In the genomic region with DNA sequence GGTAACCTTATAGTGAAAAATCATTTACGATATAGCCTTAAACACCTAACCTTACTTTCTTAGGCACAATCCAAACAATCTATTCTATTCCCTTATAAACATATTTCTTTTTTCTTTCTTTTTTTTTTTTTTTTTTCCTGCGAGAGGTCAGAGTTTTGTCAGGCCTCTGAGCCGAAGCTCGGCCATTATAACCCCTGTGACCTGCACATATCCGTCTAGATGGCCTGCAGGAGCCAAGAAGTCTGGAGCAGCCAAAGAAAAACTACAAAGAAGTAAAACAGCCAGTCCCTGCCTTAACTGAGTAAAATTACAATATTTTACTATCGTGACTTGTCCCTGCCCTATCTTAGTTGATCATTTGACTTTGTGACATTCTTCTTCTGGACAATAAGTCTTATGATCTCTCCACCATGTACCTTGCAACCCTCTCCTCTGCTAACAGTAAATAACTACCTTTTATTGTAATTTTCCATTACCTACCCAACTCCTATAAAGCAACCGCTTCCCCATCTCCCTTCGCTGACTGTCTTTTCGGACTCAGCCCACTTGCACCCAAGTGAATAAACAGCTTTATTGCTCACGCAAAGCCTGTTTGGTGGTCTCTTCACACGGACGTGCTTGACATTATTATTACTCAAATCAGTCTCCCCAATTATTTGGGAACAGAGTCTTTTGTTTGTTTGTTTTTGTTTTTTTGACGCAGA, we compare ENCODE assay signal across 1 cellular context.
TF ChIP-seq lines count a peak whose summit lies in the region.

No MANE protein-coding gene starts in this region.

TF ChIP-seq in IMR-90, 13 proteins besides CTCF, POLR2A, EP300 and RAD21:
- TF ChIP-seq NFE2L2 (IDR thresholded peaks at IDR 0.05; ENCODE audit: low read depth, low read length) = no peak
- TF ChIP-seq BHLHE40 (IDR thresholded peaks at IDR 0.05; ENCODE audit: low read depth, low read length) = no peak
- no peak for TF ChIP-seq CHD1 (IDR thresholded peaks at IDR 0.05; ENCODE audit: low read depth, low read length)
- no peak for TF ChIP-seq MXI1 (IDR thresholded peaks at IDR 0.05; ENCODE audit: borderline replicate concordance, low read depth, low read length)
